18 cellular contexts compared by ENCODE assay signal in genomic region chr2:37793004-37793403, GRCh38.
"Had no signal": no experiment of that assay in that cellular context is flagged by ENCODE, and none has a peak within 500 bp of the region (broad histone marks: within the 10 kb centered on the region; RNA-seq: fewer than 3 reads in every experiment).

No MANE protein-coding gene starts in this region.

- H3K4me2 ChIP-seq: hepatocyte, smooth muscle cell had no signal

- H3K27ac ChIP-seq: hepatocyte, ovary, upper lobe of left lung had no signal

- H3K36me3 ChIP-seq: ovary, upper lobe of left lung had no signal

- H3K4me3 ChIP-seq: hepatocyte, lung, ovary, smooth muscle cell, upper lobe of left lung had no signal

- H3K27ac Mint-ChIP-seq: dendritic cell treated with granulocyte-macrophage colony-stimulating factor and Interleukin-4, amounts not matched to agents 40 ng/mL and 50 ng/mL, for 4 days had no signal

- H3K27me3 Mint-ChIP-seq: dendritic cell treated with granulocyte-macrophage colony-stimulating factor and Interleukin-4, amounts not matched to agents 40 ng/mL and 50 ng/mL, for 4 days; naive thymus-derived CD8-positive, alpha-beta T cell had no signal

- H2AFZ ChIP-seq: hepatocyte had no signal

- ATAC-seq: left cardiac atrium; left ventricle myocardium superior; naive thymus-derived CD8-positive, alpha-beta T cell; right cardiac atrium had no signal

- H3K9me3 ChIP-seq: ovary had no signal

- DNase-seq: cerebellar nuclear complex; foreskin melanocyte; head of caudate nucleus; kidney; left cardiac atrium; left ventricle myocardium superior; mesendoderm; naive thymus-derived CD8-positive, alpha-beta T cell; ovary; right cardiac atrium; stimulated activated CD4-positive, alpha-beta T cell treated with anti-CD3 and anti-CD28 coated beads, Interleukin-2, amount 100 ng/mL, for 48 hours; stimulated activated naive CD4-positive, alpha-beta T cell treated with Interleukin-2 at 50 U/mL for 16 hours; upper lobe of left lung had no signal

- H3K27me3 ChIP-seq: hepatocyte, ovary, upper lobe of left lung had no signal

- H3K4me3 Mint-ChIP-seq: dendritic cell treated with granulocyte-macrophage colony-stimulating factor and Interleukin-4, amounts not matched to agents 40 ng/mL and 50 ng/mL, for 4 days; naive thymus-derived CD8-positive, alpha-beta T cell; neural crest cell had no signal

- H3K4me1 Mint-ChIP-seq: neural crest cell had no signal
